8 cellular contexts compared by ENCODE assay signal in genomic region chr12:121110211-121110940, GRCh38. TPM values are rescaled to one million over a fixed set of nuclear protein-coding genes. Genes with fewer than 3 reads are reported as not detected.
DNase-seq lines count a peak whose midpoint lies in the region; ATAC-seq, FAIRE-seq and TF ChIP-seq lines count a peak whose summit lies in the region.

No MANE protein-coding gene starts in this region.

- ATAC-seq in GM21786 (IDR thresholded peaks at IDR 0.05; ENCODE audit: unreplicated experiment) = peak; percentile 82
- ATAC-seq in GM12878 = peak; percentile 95

- H3K4me2 ChIP-seq in GM12878 (ENCODE audit: control insufficient read depth, insufficient read depth) = no peak overlapping the region

- peak; percentile 86 to 96 (median 94); a peak in 5 of 6 replicates for TF ChIP-seq CTCF in GM12878 (IDR thresholded peaks at IDR 0.05 in 2 of 3, conservative IDR thresholded peaks at IDR 0.05 in 1 of 3; ENCODE audit: control insufficient read depth in 2 of 3, extremely low read depth in 1 of 3, insufficient read depth in 1 of 3, low read depth in 3 of 3, low read length in 3 of 3)

- no peak for TF ChIP-seq POLR2A in GM12878 (IDR thresholded peaks at IDR 0.05; ENCODE audit: low read depth, low read length)

- H2AFZ ChIP-seq in GM12878 (ENCODE audit: control insufficient read depth, low read depth, low read length) = peak overlapping the region; percentile 22

- BruUV-seq in GM12878 (replicated peaks; lab: Mats Ljungman, UMichigan) = no TSS peak

- in situ Hi-C loops in GM12878 (cut with MboI) = no loop called here

- H3K36me3 ChIP-seq in GM12878 (ENCODE audit: control insufficient read depth in 2 of 2, insufficient read depth in 2 of 2, low read length in 1 of 2) = no peaks in the 10 kb centered on the region

- SMC1A ChIA-PET in GM12878 (lab: Charles Lee; ENCODE audit: uncharacterized antibody, unreplicated experiment) = interaction anchor here (0.6 to 3.8 kb wide), 6 partner anchors 22 to 528 kb away, joined by 3 to 35 read pairs (median 4); partner anchors contain the start of gene P2RX7

- H4K20me1 ChIP-seq in GM12878 (ENCODE audit: control insufficient read depth, insufficient read depth) = no peaks in the 10 kb centered on the region

- intact Hi-C loops in GM12878 (cut with micrococcal nuclease; ENCODE audit: unreplicated experiment) = loop anchor here (1.0 to 5.0 kb wide), 7 partner anchors 50 to 527 kb away; partner anchors contain the start of gene P2RX4

- POLR2A ChIA-PET in GM12878 (lab: Charles Lee) = interaction anchor here (0.5 kb wide), 1 partner anchor 148 kb away, joined by 4 read pairs; no protein-coding TSS in a partner anchor

- peak; percentile 44 to 82; a peak in 1 of 4 replicates for TF ChIP-seq EP300 in GM12878 (IDR thresholded peaks at IDR 0.05; ENCODE audit: borderline replicate concordance in 1 of 2, control insufficient read depth in 1 of 2, low read depth in 2 of 2, low read length in 2 of 2)

- CTCF ChIA-PET in GM12878 (lab: Yijun Ruan, JAX) = interaction anchor here (0.7 to 5.6 kb wide), 14 partner anchors 8 to 528 kb away, joined by 3 to 61 read pairs (median 3); partner anchors contain the start of gene POP5

- RAD21 ChIA-PET in GM12878 (lab: Charles Lee; ENCODE audit: unreplicated experiment) = interaction anchor here (0.9 to 3.4 kb wide), 6 partner anchors 48 to 529 kb away, joined by 3 to 26 read pairs (median 5); partner anchors contain the start of gene POP5

- H3K27me3 ChIP-seq in GM12878 (replicated peaks in 1 of 2; ENCODE audit: control insufficient read depth in 2 of 2, insufficient read depth in 2 of 2, low read length in 1 of 2) = no peaks in the 10 kb centered on the region

- TF ChIP-seq RAD21 in GM12878 (IDR thresholded peaks at IDR 0.05; ENCODE audit: insufficient read depth, low read depth, low read length) = peak; percentile 93

- H3K79me2 ChIP-seq in GM12878 (ENCODE audit: control insufficient read depth, insufficient read depth, low read length) = no peaks in the 10 kb centered on the region

- no peak overlapping the region for H3K9ac ChIP-seq in GM12878 (ENCODE audit: control insufficient read depth, insufficient read depth, low read length)

- DNase-seq in DMS153 (lab: John Stamatoyannopoulos, UW) = peak; percentile 30
- peak; percentile 1 for DNase-seq in NCI-H128 (lab: John Stamatoyannopoulos, UW; ENCODE audit: unreplicated experiment)
- peak; percentile 59 for DNase-seq in T-helper 9 cell
- DNase-seq in GM12878 (ENCODE audit: low read depth, low spot score) = peak; percentile 78
- peak; percentile 81 for DNase-seq in iPS-NIHi7 (ENCODE audit: extremely low spot score)
- peak; percentile 70 for DNase-seq in stimulated activated CD4-positive, alpha-beta T cell treated with anti-CD3 and anti-CD28 coated beads, Interleukin-15, amount 100 ng/mL, for 24 hours
- no peak for DNase-seq in cortex of kidney (lab: John Stamatoyannopoulos, UW)

- no peak overlapping the region for H3K27ac ChIP-seq in GM12878 (ENCODE audit: control insufficient read depth, insufficient read depth)

- WGBS in GM12878 (ENCODE audit: insufficient coverage, insufficient replicate concordance, low lambda C conversion rate, missing lambda C conversion rate) = 51% methylated on average over 8 of the region's 8 CpGs

- no peak overlapping the region for H3K4me3 ChIP-seq in GM12878

- peak; percentile 92 for FAIRE-seq in GM12878 (lab: Jason Lieb, UNC)

- H3K9me3 ChIP-seq in GM12878 (replicated peaks; ENCODE audit: control insufficient read depth, insufficient read depth, low read length) = no peaks in the 10 kb centered on the region

- 0 out of 2 replicates have a peak, but pooled peaks cover 2% of the 10 kb centered on the region for H3K4me1 ChIP-seq in GM12878 (ENCODE audit: control insufficient read depth, insufficient read depth, low read length)

TF ChIP-seq in GM12878, 131 proteins besides CTCF, POLR2A, EP300 and RAD21 (continues in another document):
- TF ChIP-seq TARDBP (IDR thresholded peaks at IDR 0.05; ENCODE audit: borderline replicate concordance) = no peak
- TF ChIP-seq TAF1 (IDR thresholded peaks at IDR 0.05; ENCODE audit: borderline replicate concordance, low read depth, low read length) = no peak
- peak; percentile 52; the same call in 1 of the 2 replicates for TF ChIP-seq IRF4 (IDR thresholded peaks at IDR 0.05; ENCODE audit: low read depth, low read length)
- no peak for TF ChIP-seq SUPT20H (IDR thresholded peaks at IDR 0.05; ENCODE audit: borderline replicate concordance, control insufficient read depth, low read depth, low read length)
- no peak for TF ChIP-seq EGR1 (IDR thresholded peaks at IDR 0.05; ENCODE audit: borderline replicate concordance in 1 of 2, low read depth in 2 of 2, low read length in 2 of 2)
- TF ChIP-seq CHD4 (IDR thresholded peaks at IDR 0.05) = no peak
- no peak for TF ChIP-seq ATF2 (IDR thresholded peaks at IDR 0.05; ENCODE audit: low read length)
- no peak for TF ChIP-seq ZNF207 (IDR thresholded peaks at IDR 0.05; ENCODE audit: borderline replicate concordance)
- TF ChIP-seq NFIC (IDR thresholded peaks at IDR 0.05; ENCODE audit: low read depth, low read length) = no peak
- no peak for TF ChIP-seq GABPA (IDR thresholded peaks at IDR 0.05; ENCODE audit: low read depth)
- TF ChIP-seq, protein P1, sequence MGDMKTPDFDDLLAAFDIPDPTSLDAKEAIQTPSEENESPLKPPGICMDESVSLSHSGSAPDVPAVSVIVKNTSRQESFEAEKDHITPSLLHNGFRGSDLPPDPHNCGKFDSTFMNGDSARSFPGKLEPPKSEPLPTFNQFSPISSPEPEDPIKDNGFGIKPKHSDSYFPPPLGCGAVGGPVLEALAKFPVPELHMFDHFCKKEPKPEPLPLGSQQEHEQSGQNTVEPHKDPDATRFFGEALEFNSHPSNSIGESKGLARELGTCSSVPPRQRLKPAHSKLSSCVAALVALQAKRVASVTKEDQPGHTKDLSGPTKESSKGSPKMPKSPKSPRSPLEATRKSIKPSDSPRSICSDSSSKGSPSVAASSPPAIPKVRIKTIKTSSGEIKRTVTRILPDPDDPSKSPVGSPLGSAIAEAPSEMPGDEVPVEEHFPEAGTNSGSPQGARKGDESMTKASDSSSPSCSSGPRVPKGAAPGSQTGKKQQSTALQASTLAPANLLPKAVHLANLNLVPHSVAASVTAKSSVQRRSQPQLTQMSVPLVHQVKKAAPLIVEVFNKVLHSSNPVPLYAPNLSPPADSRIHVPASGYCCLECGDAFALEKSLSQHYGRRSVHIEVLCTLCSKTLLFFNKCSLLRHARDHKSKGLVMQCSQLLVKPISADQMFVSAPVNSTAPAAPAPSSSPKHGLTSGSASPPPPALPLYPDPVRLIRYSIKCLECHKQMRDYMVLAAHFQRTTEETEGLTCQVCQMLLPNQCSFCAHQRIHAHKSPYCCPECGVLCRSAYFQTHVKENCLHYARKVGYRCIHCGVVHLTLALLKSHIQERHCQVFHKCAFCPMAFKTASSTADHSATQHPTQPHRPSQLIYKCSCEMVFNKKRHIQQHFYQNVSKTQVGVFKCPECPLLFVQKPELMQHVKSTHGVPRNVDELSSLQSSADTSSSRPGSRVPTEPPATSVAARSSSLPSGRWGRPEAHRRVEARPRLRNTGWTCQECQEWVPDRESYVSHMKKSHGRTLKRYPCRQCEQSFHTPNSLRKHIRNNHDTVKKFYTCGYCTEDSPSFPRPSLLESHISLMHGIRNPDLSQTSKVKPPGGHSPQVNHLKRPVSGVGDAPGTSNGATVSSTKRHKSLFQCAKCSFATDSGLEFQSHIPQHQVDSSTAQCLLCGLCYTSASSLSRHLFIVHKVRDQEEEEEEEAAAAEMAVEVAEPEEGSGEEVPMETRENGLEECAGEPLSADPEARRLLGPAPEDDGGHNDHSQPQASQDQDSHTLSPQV (IDR thresholded peaks at IDR 0.05) = no peak

RNA-seq across cellular contexts. Expression of gene P2RX7, which starts 22.3 kb away (rescaled TPM):
- total RNA-seq in GM12878 (2013; cell fraction: nucleolus; rRNA removed) = 6.4 and 9.1 TPM in 2 replicates
- total RNA-seq in GM12878 (2014; rRNA removed) (1.5 and 2.2 TPM in 2 replicates), GM12878 (2014; rRNA removed; fragmentation: Illumina TruSeq; extraction: Trizol) (1.7 and 1.8 TPM in 2 replicates), GM12878 (2021) (1.5 and 2.2 TPM in 2 replicates)
- polyA plus RNA-seq in GM12878 (2011; ENCODE audit: low read depth) = 0.43 TPM
- polyA plus RNA-seq in GM12878 (2011; rRNA removed) (1.7 and 2.2 TPM in 2 replicates), GM12878 (2014; fragmentation: Illumina TruSeq; extraction: Trizol) (2.6 and 2.7 TPM in 2 replicates), GM12878 (2014; fragmentation: Nextera tagmentation; extraction: Ambion mirVana) (1 to 10 TPM in 1 of 2 experiments, under 1 TPM in 1; 0.99 to 1.2 TPM), GM12878 (2014; rRNA removed) (1.4 and 1.5 TPM in 2 replicates), GM12878 (2016; fragmentation: Nextera tagmentation; extraction: Ambion mirVana) (1 to 10 TPM in 1 of 2 experiments, under 1 TPM in 1; 0.74 to 1.2 TPM)
- 1.3 and 1.8 TPM in 2 replicates for polyA plus RNA-seq in GM12878 (2011; cell fraction: cytosol; rRNA removed)
- polyA plus RNA-seq in GM12878 (2011; cell fraction: nucleus; rRNA removed) = 1.5 and 1.8 TPM in 2 replicates
- polyA plus RNA-seq in GM12878 (2012) = 0.60 and 1.3 TPM in 2 replicates
- 1.2 and 2.0 TPM in 2 replicates for polyA minus RNA-seq in GM12878 (2011; rRNA and poly(A)+ RNA removed)
- 0.67 and 0.73 TPM in 2 replicates for polyA minus RNA-seq in GM12878 (2011; cell fraction: cytosol; rRNA and poly(A)+ RNA removed)
- polyA minus RNA-seq in GM12878 (2011; cell fraction: nucleus; rRNA and poly(A)+ RNA removed) = 1.2 and 2.8 TPM in 2 replicates
